In genomic region chr1:86382878-86383277, GRCh38 we compare ENCODE assay signal across 8 cellular contexts. TPM values are rescaled to one million over a fixed set of nuclear protein-coding genes. Genes with fewer than 3 reads are reported as not detected.
DNase-seq lines count a peak whose midpoint lies in the region; ATAC-seq, FAIRE-seq and TF ChIP-seq lines count a peak whose summit lies in the region.
"Had no signal": no experiment of that assay in that cellular context is flagged by ENCODE, and none has a peak within 500 bp of the region (broad histone marks: within the 10 kb centered on the region; RNA-seq: fewer than 3 reads in every experiment).

No MANE protein-coding gene starts in this region.

- H3K27ac ChIP-seq in right lobe of liver (peak overlapping the region in 2 of 3 donors; percentile 16 to 18), testis (no peak overlapping the region)

- TF ChIP-seq CTCF in Loucy (conservative IDR thresholded peaks at IDR 0.05; ENCODE audit: low read length) (no peak), right lobe of liver (IDR thresholded peaks at IDR 0.05) (no peak), testis (IDR thresholded peaks at IDR 0.05) (no peak)

- H3K4me2 ChIP-seq in Loucy (ENCODE audit: low read depth, low read length, poor library complexity, severe bottlenecking): peak overlapping the region; percentile 57

- peak; percentile 59 for FAIRE-seq in GM18507 (lab: Jason Lieb, UNC)

- H3K9ac ChIP-seq in Loucy (ENCODE audit: low read depth, low read length, poor library complexity, severe bottlenecking): peak overlapping the region; percentile 60

- no peak for DNase-seq in GM18507 (ENCODE audit: extremely low spot score, insufficient read length, low read depth)
- no peak for DNase-seq in right lobe of liver
- no peak for DNase-seq in testis
- DNase-seq in stimulated activated CD4-positive, alpha-beta T cell treated with anti-CD3 and anti-CD28 coated beads, Interleukin-4, amount 100 ng/mL, for 24 hours: no peak
- DNase-seq in SKM-1 (lab: John Stamatoyannopoulos, UW; ENCODE audit: unreplicated experiment): no peak
- DNase-seq: NCI-H2171 treated with DMSO at 0.1 percent for 48 hours had no signal

- H3K4me1 ChIP-seq in Loucy (ENCODE audit: insufficient read depth, low read length, poor library complexity, severe bottlenecking) (peaks cover 6% of the 10 kb centered on the region), right lobe of liver (no peaks in the 10 kb centered on the region), testis (no peaks in the 10 kb centered on the region)

- ATAC-seq in GM21423 (IDR thresholded peaks at IDR 0.05; ENCODE audit: unreplicated experiment): peak; percentile 56
- ATAC-seq in right lobe of liver: peak; percentile 51 to 74 (median 62)

- no peaks in the 10 kb centered on the region for H3K9me2 ChIP-seq in Loucy (replicated peaks; ENCODE audit: low read depth, low read length)

- H3K79me2 ChIP-seq in Loucy (ENCODE audit: insufficient read depth, low read length): 0 out of 2 replicates have a peak, but pooled peaks cover 3% of the 10 kb centered on the region

- intact Hi-C loops in right lobe of liver (cut with DNase I): no loop called here
- intact Hi-C loops in testis (cut with DNase I; ENCODE audit: low total_unique reads): no loop called here

- H3K4me3 ChIP-seq in Loucy (ENCODE audit: low read length, poor library complexity, severe bottlenecking) (peak overlapping the region; percentile 57), right lobe of liver (peak overlapping the region in 2 of 3 donors; percentile 2 to 15), testis (no peak overlapping the region)

- no peak overlapping the region for H2AFZ ChIP-seq in Loucy (ENCODE audit: low read length)

- H4K20me1 ChIP-seq in Loucy (ENCODE audit: insufficient read depth, low read length, poor library complexity, severe bottlenecking): no peaks in the 10 kb centered on the region

- no peaks in the 10 kb centered on the region for H3F3A ChIP-seq in Loucy (ENCODE audit: low read depth)

- H3K36me3 ChIP-seq in Loucy (ENCODE audit: insufficient read depth, low read length) (peaks cover 1% of the 10 kb centered on the region; the same call in 1 of the 2 replicates), right lobe of liver (no peaks in the 10 kb centered on the region), testis (ENCODE audit: low read depth, missing control alignments) (no peaks in the 10 kb centered on the region)

- WGBS in right lobe of liver (ENCODE audit: insufficient coverage, low coverage, low lambda C conversion rate, missing lambda C conversion rate): 46% methylated on average over 1 of the region's 1 CpG
- 55 to 71% methylated on average over 1 of the region's 1 CpG for WGBS in testis, 2 donors

- no peaks in the 10 kb centered on the region for H3K27me3 ChIP-seq in Loucy (ENCODE audit: insufficient read depth, low read length, poor library complexity, severe bottlenecking)
- no peaks in the 10 kb centered on the region for H3K27me3 ChIP-seq in right lobe of liver
- no peaks in the 10 kb centered on the region for H3K27me3 ChIP-seq in testis

- TF ChIP-seq POLR2A in right lobe of liver (IDR thresholded peaks at IDR 0.05) (no peak), testis (IDR thresholded peaks at IDR 0.05) (no peak)

- H3K9me3 ChIP-seq in Loucy (ENCODE audit: insufficient read depth, low read depth, low read length): peaks cover 5% of the 10 kb centered on the region; the same call in 1 of the 2 replicates
- no peaks in the 10 kb centered on the region for H3K9me3 ChIP-seq in right lobe of liver
- no peaks in the 10 kb centered on the region for H3K9me3 ChIP-seq in testis

RNA-seq across cellular contexts. Expression of gene ODF2L, which starts 13.2 kb away (rescaled TPM):
- total RNA-seq in right lobe of liver: 1 to 10 TPM; 3.9 to 8.6 (median 5.7) TPM
- total RNA-seq in testis: 10 to 100 TPM; 25.5 to 48.6 TPM
- polyA plus RNA-seq in testis (ENCODE audit: insufficient read depth, low read depth, low replicate concordance): 11.6 TPM

RNA-seq across cellular contexts. Expression of gene CLCA2, which starts 41.1 kb away (rescaled TPM):
- total RNA-seq in right lobe of liver (not detected), testis (1 to 10 TPM; 1.7 to 2.6 TPM)
- 4.5 TPM for polyA plus RNA-seq in testis (ENCODE audit: insufficient read depth, low read depth, low replicate concordance)

Comparison
In these comparisons a context has a peak if more than half of its experiments do, and no peak if none do; other contexts are left out.
1. H3K4me3 ChIP-seq: peak in Loucy (single experiment) and right lobe of liver (2 of 3); none in testis (0 of 2).
2. H3K27ac ChIP-seq: peak in right lobe of liver (2 of 3); none in testis (0 of 2).